1 cellular context compared by ENCODE assay signal in the genomic region with DNA sequence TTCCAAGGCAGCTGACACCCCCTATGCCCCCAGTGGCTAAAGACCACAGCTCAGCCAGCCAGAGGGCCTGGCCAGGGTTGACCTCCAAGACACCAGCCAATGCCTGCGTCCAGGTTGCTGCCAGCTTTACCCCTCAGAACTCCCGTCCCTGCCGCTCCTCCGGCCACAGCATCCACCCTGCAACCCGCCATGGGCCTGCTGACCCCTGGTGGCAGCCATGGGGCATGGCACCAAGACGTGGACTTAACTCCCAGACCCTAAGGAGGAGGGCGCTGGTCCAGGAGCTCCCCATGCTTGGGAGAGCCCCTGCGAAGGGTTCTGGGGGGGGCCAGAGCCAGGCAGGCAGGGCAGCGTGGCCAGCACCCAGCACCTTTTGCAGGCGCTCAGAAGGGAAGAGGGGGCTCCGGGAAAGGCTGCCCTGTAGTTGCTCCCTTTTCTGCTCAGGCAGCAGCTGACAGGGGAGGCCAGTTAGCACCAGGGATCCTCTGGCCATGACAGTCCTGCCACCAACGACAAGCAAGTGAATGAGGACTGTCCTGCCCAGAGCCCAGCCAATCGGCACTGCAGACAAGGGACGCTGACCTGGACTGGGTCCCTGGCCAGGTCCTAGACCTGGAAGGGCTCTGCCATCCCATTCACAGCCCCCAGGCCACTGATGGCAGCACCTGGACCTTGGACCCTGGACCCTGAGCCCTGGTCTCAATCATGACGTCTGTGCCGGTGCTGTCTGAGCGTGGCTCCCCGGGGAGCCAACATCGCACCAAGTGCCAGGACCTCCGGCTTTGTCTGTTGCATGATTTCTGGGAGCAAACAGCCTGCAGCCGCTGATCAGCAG.
A peak's percentile ranks its signal among the peaks of the same experiment; 100 is the strongest.
TF ChIP-seq lines count a peak whose summit lies in the region.

No MANE protein-coding gene starts in this region.

TF ChIP-seq in GM12878, 131 proteins besides CTCF, POLR2A, EP300 and RAD21 (continued from another document):
- TF ChIP-seq, protein P1, sequence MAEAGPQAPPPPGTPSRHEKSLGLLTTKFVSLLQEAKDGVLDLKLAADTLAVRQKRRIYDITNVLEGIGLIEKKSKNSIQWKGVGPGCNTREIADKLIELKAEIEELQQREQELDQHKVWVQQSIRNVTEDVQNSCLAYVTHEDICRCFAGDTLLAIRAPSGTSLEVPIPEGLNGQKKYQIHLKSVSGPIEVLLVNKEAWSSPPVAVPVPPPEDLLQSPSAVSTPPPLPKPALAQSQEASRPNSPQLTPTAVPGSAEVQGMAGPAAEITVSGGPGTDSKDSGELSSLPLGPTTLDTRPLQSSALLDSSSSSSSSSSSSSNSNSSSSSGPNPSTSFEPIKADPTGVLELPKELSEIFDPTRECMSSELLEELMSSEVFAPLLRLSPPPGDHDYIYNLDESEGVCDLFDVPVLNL (IDR thresholded peaks at IDR 0.05; ENCODE audit: low read depth, low read length) = no peak
- TF ChIP-seq MTA2 (IDR thresholded peaks at IDR 0.05; ENCODE audit: low read depth) = no peak
- TF ChIP-seq, protein P2, sequence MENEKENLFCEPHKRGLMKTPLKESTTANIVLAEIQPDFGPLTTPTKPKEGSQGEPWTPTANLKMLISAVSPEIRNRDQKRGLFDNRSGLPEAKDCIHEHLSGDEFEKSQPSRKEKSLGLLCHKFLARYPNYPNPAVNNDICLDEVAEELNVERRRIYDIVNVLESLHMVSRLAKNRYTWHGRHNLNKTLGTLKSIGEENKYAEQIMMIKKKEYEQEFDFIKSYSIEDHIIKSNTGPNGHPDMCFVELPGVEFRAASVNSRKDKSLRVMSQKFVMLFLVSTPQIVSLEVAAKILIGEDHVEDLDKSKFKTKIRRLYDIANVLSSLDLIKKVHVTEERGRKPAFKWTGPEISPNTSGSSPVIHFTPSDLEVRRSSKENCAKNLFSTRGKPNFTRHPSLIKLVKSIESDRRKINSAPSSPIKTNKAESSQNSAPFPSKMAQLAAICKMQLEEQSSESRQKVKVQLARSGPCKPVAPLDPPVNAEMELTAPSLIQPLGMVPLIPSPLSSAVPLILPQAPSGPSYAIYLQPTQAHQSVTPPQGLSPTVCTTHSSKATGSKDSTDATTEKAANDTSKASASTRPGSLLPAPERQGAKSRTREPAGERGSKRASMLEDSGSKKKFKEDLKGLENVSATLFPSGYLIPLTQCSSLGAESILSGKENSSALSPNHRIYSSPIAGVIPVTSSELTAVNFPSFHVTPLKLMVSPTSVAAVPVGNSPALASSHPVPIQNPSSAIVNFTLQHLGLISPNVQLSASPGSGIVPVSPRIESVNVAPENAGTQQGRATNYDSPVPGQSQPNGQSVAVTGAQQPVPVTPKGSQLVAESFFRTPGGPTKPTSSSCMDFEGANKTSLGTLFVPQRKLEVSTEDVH (IDR thresholded peaks at IDR 0.05; ENCODE audit: low read depth, partially characterized antibody) = no peak
- no peak for TF ChIP-seq TBL1XR1 (IDR thresholded peaks at IDR 0.05; ENCODE audit: low read depth, low read length)
- peak; percentile 78 for TF ChIP-seq SMC3 (IDR thresholded peaks at IDR 0.05; ENCODE audit: borderline replicate concordance, low read length)
- TF ChIP-seq DPF2 (IDR thresholded peaks at IDR 0.05) = no peak
- TF ChIP-seq, protein P3, sequence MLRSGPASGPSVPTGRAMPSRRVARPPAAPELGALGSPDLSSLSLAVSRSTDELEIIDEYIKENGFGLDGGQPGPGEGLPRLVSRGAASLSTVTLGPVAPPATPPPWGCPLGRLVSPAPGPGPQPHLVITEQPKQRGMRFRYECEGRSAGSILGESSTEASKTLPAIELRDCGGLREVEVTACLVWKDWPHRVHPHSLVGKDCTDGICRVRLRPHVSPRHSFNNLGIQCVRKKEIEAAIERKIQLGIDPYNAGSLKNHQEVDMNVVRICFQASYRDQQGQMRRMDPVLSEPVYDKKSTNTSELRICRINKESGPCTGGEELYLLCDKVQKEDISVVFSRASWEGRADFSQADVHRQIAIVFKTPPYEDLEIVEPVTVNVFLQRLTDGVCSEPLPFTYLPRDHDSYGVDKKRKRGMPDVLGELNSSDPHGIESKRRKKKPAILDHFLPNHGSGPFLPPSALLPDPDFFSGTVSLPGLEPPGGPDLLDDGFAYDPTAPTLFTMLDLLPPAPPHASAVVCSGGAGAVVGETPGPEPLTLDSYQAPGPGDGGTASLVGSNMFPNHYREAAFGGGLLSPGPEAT (IDR thresholded peaks at IDR 0.05; ENCODE audit: low read depth) = no peak
- TF ChIP-seq SMAD1 (IDR thresholded peaks at IDR 0.05; ENCODE audit: low read depth, partially characterized antibody) = no peak
- no peak for TF ChIP-seq ASH2L (IDR thresholded peaks at IDR 0.05; ENCODE audit: borderline replicate concordance, low read depth)
- TF ChIP-seq CBX5 (IDR thresholded peaks at IDR 0.05; ENCODE audit: low read depth) = no peak
- TF ChIP-seq ZNF384 (IDR thresholded peaks at IDR 0.05; ENCODE audit: borderline replicate concordance, low read depth, low read length) = no peak
- TF ChIP-seq FOS (IDR thresholded peaks at IDR 0.05; ENCODE audit: borderline replicate concordance, extremely low read depth, insufficient read length) = no peak
- TF ChIP-seq JUND (IDR thresholded peaks at IDR 0.05; ENCODE audit: low read depth, low read length) = no peak
- TF ChIP-seq CREM (IDR thresholded peaks at IDR 0.05; ENCODE audit: low read depth) = no peak
